Comparison of ENCODE assay signal across 1 cellular context in the genomic region with DNA sequence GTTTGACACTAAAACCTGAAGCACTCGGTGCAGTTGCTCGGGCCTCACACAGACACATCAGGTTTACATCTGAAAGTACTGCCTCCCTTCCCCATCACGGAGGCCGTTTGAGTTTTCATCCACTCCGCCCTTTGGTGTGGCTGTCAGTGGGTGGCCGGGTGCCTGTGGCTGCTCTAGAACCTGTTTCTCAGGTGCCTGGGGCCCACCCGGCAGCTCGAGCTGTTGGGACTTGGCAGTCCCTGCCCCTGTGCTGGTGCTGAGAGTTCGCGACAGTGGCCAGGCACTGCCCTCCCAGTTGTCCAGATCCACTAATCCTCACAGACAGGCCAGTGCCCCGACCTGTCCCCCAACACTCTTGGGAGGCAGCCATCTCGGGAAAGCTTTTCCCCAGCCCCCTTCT.
TF ChIP-seq lines count a peak whose summit lies in the region.

No MANE protein-coding gene starts in this region.

TF ChIP-seq in HEK293, 187 proteins besides CTCF, POLR2A, EP300 and RAD21:
- TF ChIP-seq ZNF175 (tag by site-specific recombination; IDR thresholded peaks at IDR 0.05): no peak
- peak; percentile 43; the same call in 1 of the 2 replicates for TF ChIP-seq ZFP69B (tag by site-specific recombination; IDR thresholded peaks at IDR 0.05)
TF ChIP-seq in HEK293: peak in this region for 1.
